In genomic region chr11:73241300-73241699, GRCh38 we compare ENCODE assay signal across 22 cellular contexts. TPM values are rescaled to one million over a fixed set of nuclear protein-coding genes. Genes with fewer than 3 reads are reported as not detected.
"Had no signal": no experiment of that assay in that cellular context is flagged by ENCODE, and none has a peak within 500 bp of the region (broad histone marks: within the 10 kb centered on the region; RNA-seq: fewer than 3 reads in every experiment).

No MANE protein-coding gene starts in this region.

- H3K4me3 ChIP-seq: colonic mucosa, left lung, lung, ovary, suprapubic skin, thyroid gland, upper lobe of left lung, vagina had no signal

- H3K27ac ChIP-seq: colonic mucosa, ovary, suprapubic skin, upper lobe of left lung, vagina had no signal

- DNase-seq: caudate nucleus; colonic mucosa; effector CD4-positive, alpha-beta T cell; erythroblast; immature natural killer cell; mesendoderm; naive B cell; small intestine; stimulated activated CD4-positive, alpha-beta T cell treated with anti-CD3 and anti-CD28 coated beads, Interleukin-2, amount 100 ng/mL, for 48 hours; stimulated activated naive CD8-positive, alpha-beta T cell treated with anti-CD3 and anti-CD28 coated beads, Interleukin-15, Interleukin-2, amounts not matched to agents 100 U/mL and 50 U/mL, for 24 hours; thyroid gland had no signal

- H3K4me1 ChIP-seq: colonic mucosa had no signal

- H3K36me3 ChIP-seq: colonic mucosa, left lung, ovary, suprapubic skin, upper lobe of left lung, vagina had no signal

- ATAC-seq: left lung; sciatic nerve; stimulated activated effector memory CD8-positive, alpha-beta T cell treated with anti-CD3 and anti-CD28 coated beads, Interleukin-12 subunit alpha, Interleukin-12 subunit beta, amount 100 ng/mL, for 72 hours; stimulated activated naive CD8-positive, alpha-beta T cell treated with anti-CD3 and anti-CD28 coated beads, Interleukin-15, Interleukin-2, amounts not matched to agents 100 U/mL and 50 U/mL, for 24 hours had no signal

- H3K27me3 ChIP-seq: colonic mucosa, left lung, ovary, suprapubic skin, thyroid gland, upper lobe of left lung, vagina had no signal

- H3K9me3 ChIP-seq: colonic mucosa, left lung, ovary, suprapubic skin, thyroid gland, upper lobe of left lung, vagina had no signal

RNA-seq across cellular contexts. Expression of gene P2RY2, which starts 23.2 kb away (rescaled TPM):
- total RNA-seq: frontal cortex had no signal
- polyA plus RNA-seq: neural cell had no signal

RNA-seq across cellular contexts. Expression of gene P2RY6, which starts 30.8 kb away (rescaled TPM):
- total RNA-seq: endothelial cell of umbilical vein had no signal
- polyA plus RNA-seq: neural cell had no signal
